In genomic region chr13:42380420-42381164, GRCh38 we compare ENCODE assay signal across 10 cellular contexts.
DNase-seq lines count a peak whose midpoint lies in the region; ATAC-seq and TF ChIP-seq lines count a peak whose summit lies in the region.
"Had no signal": no experiment of that assay in that cellular context is flagged by ENCODE, and none has a peak within 500 bp of the region (broad histone marks: within the 10 kb centered on the region; RNA-seq: fewer than 3 reads in every experiment).

No MANE protein-coding gene starts in this region.

- peaks cover 2% of the 10 kb centered on the region for H3K36me3 Mint-ChIP-seq in activated CD4-positive, alpha-beta memory T cell treated with anti-CD3 and anti-CD28 coated beads for 36 hours

- TF ChIP-seq CTCF in GM13977 (IDR thresholded peaks at IDR 0.05; ENCODE audit: extremely low read depth, insufficient read depth, missing control alignments): no peak

- CTCF ChIA-PET in activated CD4-positive, alpha-beta memory T cell treated with anti-CD3 and anti-CD28 coated beads for 36 hours (lab: Charles Lee): interaction anchor here (0.6 to 2.1 kb wide), 3 partner anchors 12 to 127 kb away, joined by 3 to 8 read pairs (median 3); no protein-coding TSS in a partner anchor

- ATAC-seq in GM19452 (IDR thresholded peaks at IDR 0.05; ENCODE audit: unreplicated experiment) (peak; percentile 40), HG03103 (IDR thresholded peaks at IDR 0.05; ENCODE audit: low read depth, unreplicated experiment) (peak; percentile 39)

- in situ Hi-C loops in GM13977 (cut with MboI; ENCODE audit: low pct_unique_long_range_greater_than_20kb, low sequenced_read_pairs, unreplicated experiment): no loop called here

- peaks cover 6% of the 10 kb centered on the region for H3K9me3 Mint-ChIP-seq in activated CD4-positive, alpha-beta memory T cell treated with anti-CD3 and anti-CD28 coated beads for 36 hours

- peak overlapping the region; percentile 45 for H3K4me3 Mint-ChIP-seq in activated CD4-positive, alpha-beta memory T cell treated with anti-CD3 and anti-CD28 coated beads for 36 hours

- no peak overlapping the region for H3K27ac ChIP-seq in substantia nigra (ENCODE audit: low read depth, low read length, poor library complexity, severe bottlenecking)

- DNase-seq in GM13977 (ENCODE audit: low spot score) (peak; percentile 20), NCI-H2081 (lab: John Stamatoyannopoulos, UW) (no peak), substantia nigra (lab: John Stamatoyannopoulos, UW) (no peak), activated gamma-delta T cell treated with Interleukin-2 at 50 U/mL for 16 hours (no peak), COR-L47 (lab: John Stamatoyannopoulos, UW) (no peak)
- DNase-seq in activated CD4-positive, alpha-beta memory T cell treated with anti-CD3 and anti-CD28 coated beads for 36 hours: peak; percentile 40
- DNase-seq: EL, SIG-M5 had no signal

- H3K4me1 Mint-ChIP-seq in activated CD4-positive, alpha-beta memory T cell treated with anti-CD3 and anti-CD28 coated beads for 36 hours (ENCODE audit: low read depth): peaks cover 54% of the 10 kb centered on the region

- POLR2A ChIA-PET in activated CD4-positive, alpha-beta memory T cell treated with anti-CD3 and anti-CD28 coated beads for 36 hours (lab: Charles Lee): interaction anchor here (1.1 to 2.8 kb wide), 3 partner anchors 11 to 15 kb away, joined by 5 to 16 read pairs (median 9); no protein-coding TSS in a partner anchor

- intact Hi-C loops in activated CD4-positive, alpha-beta memory T cell treated with anti-CD3 and anti-CD28 coated beads for 36 hours (cut with micrococcal nuclease): no loop called here

- no peaks in the 10 kb centered on the region for H3K27me3 Mint-ChIP-seq in activated CD4-positive, alpha-beta memory T cell treated with anti-CD3 and anti-CD28 coated beads for 36 hours

- H3K27ac Mint-ChIP-seq in activated CD4-positive, alpha-beta memory T cell treated with anti-CD3 and anti-CD28 coated beads for 36 hours: peak overlapping the region; percentile 46

Comparison
In these comparisons a context has a peak if more than half of its experiments do, and no peak if none do; other contexts are left out.
1. DNase-seq: peak in GM13977 (single experiment) and activated CD4-positive, alpha-beta memory T cell treated with anti-CD3 and anti-CD28 coated beads for 36 hours (single experiment); none in NCI-H2081 (0 of 2), substantia nigra (0 of 49), activated gamma-delta T cell treated with Interleukin-2 at 50 U/mL for 16 hours (single experiment) and COR-L47 (single experiment).